In the genomic region with DNA sequence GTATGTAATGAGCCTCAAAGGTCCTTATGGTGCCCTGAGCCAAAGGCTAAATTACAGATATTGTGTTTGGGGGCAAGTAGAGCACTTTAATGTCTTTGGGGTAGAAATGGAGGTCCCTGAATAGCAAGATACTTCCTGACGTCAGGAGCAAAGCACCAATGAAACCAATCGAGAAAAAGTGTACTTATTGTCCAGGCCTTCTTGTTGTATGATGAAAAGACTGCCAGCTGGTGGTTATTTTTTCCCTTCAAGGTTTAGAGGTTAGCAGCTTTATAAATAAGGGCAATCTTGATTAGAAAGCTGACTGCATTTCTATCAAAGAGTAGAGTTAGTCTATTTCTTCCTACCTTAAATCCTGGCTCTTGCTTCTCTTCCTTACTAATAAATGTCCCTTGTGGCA, we compare ENCODE assay signal across 9 cellular contexts.
A peak's percentile ranks its signal among the peaks of the same experiment; 100 is the strongest.
DNase-seq lines count a peak whose midpoint lies in the region; ATAC-seq, FAIRE-seq and TF ChIP-seq lines count a peak whose summit lies in the region.
"Had no signal": no experiment of that assay in that cellular context is flagged by ENCODE, and none has a peak within 500 bp of the region (broad histone marks: within the 10 kb centered on the region; RNA-seq: fewer than 3 reads in every experiment).

No MANE protein-coding gene starts in this region.

- TF ChIP-seq CTCF in mammary epithelial cell (conservative IDR thresholded peaks at IDR 0.05 in 1 of 2, IDR thresholded peaks at IDR 0.05 in 1 of 2; ENCODE audit: extremely low read depth in 1 of 2, insufficient read depth in 1 of 2, low read depth in 1 of 2, low read length in 2 of 2) (no peak), psoas muscle (IDR thresholded peaks at IDR 0.05) (no peak), mesothelial cell of epicardium (IDR thresholded peaks at IDR 0.05; ENCODE audit: unreplicated experiment) (no peak)

- DNase-seq in mammary epithelial cell (no peak), psoas muscle (no peak), D341Med (ENCODE audit: low spot score) (no peak), small intestine (no peak), mesothelial cell of epicardium (ENCODE audit: low spot score in 2 of 2, unreplicated experiment in 2 of 2) (no peak)
- DNase-seq: activated CD4-positive, alpha-beta T cell treated with anti-CD3 and anti-CD28 coated beads for 48 hours had no signal

- H3K4me3 ChIP-seq in mammary epithelial cell (replicated peaks in 1 of 3; ENCODE audit: insufficient read depth in 1 of 3, low read depth in 2 of 3, low read length in 3 of 3) = peak overlapping the region in 2 of 3 experiments; percentile 18 to 23
- H3K4me3 ChIP-seq in psoas muscle = peak overlapping the region; percentile 47
- no peak overlapping the region for H3K4me3 ChIP-seq in small intestine (ENCODE audit: low read depth in 1 of 2, low read length in 2 of 2)

- WGBS in mammary epithelial cell (ENCODE audit: low coverage, missing lambda C conversion rate) = 86% methylated on average over 2 of the region's 2 CpGs
- WGBS in psoas muscle, 3 donors = 39 to 47% (median 39%) methylated on average over 2 of the region's 2 CpGs
- WGBS in small intestine, 3 donors = 29 to 67% (median 59%) methylated on average over 2 of the region's 2 CpGs

- no peak overlapping the region for H3K27ac Mint-ChIP-seq in mesothelial cell of epicardium

- ATAC-seq in GM18498 (IDR thresholded peaks at IDR 0.05; ENCODE audit: unreplicated experiment) (peak; percentile 29), psoas muscle (no peak), GM18861 (IDR thresholded peaks at IDR 0.05; ENCODE audit: unreplicated experiment) (no peak)

- H3K9me3 Mint-ChIP-seq in mesothelial cell of epicardium = no peaks in the 10 kb centered on the region

- intact Hi-C loops in mammary epithelial cell (cut with micrococcal nuclease) = no loop called here
- intact Hi-C loops in psoas muscle (cut with DNase I) = no loop called here

- H3K27ac ChIP-seq in KOPT-K1 (ENCODE audit: low read depth, low read length, poor library complexity, severe bottlenecking) (peak overlapping the region; percentile 49), mammary epithelial cell (ENCODE audit: insufficient read depth, low read depth, low read length) (no peak overlapping the region), psoas muscle (no peak overlapping the region), small intestine (ENCODE audit: low read depth in 1 of 2, low read length in 1 of 2) (no peak overlapping the region)

- H3K4me1 Mint-ChIP-seq in mesothelial cell of epicardium = peaks cover 14% of the 10 kb centered on the region

- no peak overlapping the region for H3K4me3 Mint-ChIP-seq in mesothelial cell of epicardium

- H3K9me3 ChIP-seq in KOPT-K1 (ENCODE audit: insufficient read depth, low read length, poor library complexity, severe bottlenecking) (no peaks in the 10 kb centered on the region), mammary epithelial cell (replicated peaks; ENCODE audit: insufficient read depth, low read length) (no peaks in the 10 kb centered on the region), psoas muscle (no peaks in the 10 kb centered on the region), small intestine (ENCODE audit: control insufficient read depth, low read depth) (no peaks in the 10 kb centered on the region)

- H3K4me1 ChIP-seq in mammary epithelial cell (ENCODE audit: insufficient read depth, low read length) (no peaks in the 10 kb centered on the region), psoas muscle (peaks cover 6% of the 10 kb centered on the region), small intestine (ENCODE audit: control insufficient read depth in 2 of 2, insufficient read depth in 1 of 2, low read depth in 1 of 2, low read length in 1 of 2) (no peaks in the 10 kb centered on the region)

- H3K27me3 ChIP-seq in mammary epithelial cell (ENCODE audit: insufficient read depth, low read length) (no peaks in the 10 kb centered on the region), psoas muscle (ENCODE audit: insufficient read depth in 3 of 3, low read length in 2 of 3) (no peaks in the 10 kb centered on the region), small intestine (ENCODE audit: control insufficient read depth in 2 of 2, insufficient read depth in 2 of 2, low read length in 2 of 2) (no peaks in the 10 kb centered on the region)

- H2AFZ ChIP-seq in mammary epithelial cell (ENCODE audit: low read depth, low read length) = peak overlapping the region; percentile 40

- FAIRE-seq in small intestine (lab: Jason Lieb, UNC) = no peak

- no peaks in the 10 kb centered on the region for H3K36me3 Mint-ChIP-seq in mesothelial cell of epicardium

- H4K20me1 ChIP-seq in mammary epithelial cell (ENCODE audit: insufficient read depth, low read length) = no peaks in the 10 kb centered on the region

- peaks cover 47% of the 10 kb centered on the region for H3K27me3 Mint-ChIP-seq in mesothelial cell of epicardium (ENCODE audit: low read depth)

- BruUV-seq in mammary epithelial cell (replicated peaks; lab: Mats Ljungman, UMichigan) = no TSS peak

- in situ Hi-C loops in mammary epithelial cell (cut with MboI; ENCODE audit: low sequenced_read_pairs in 2 of 2) = no loop called here

- H3K4me2 ChIP-seq in mammary epithelial cell (ENCODE audit: insufficient read depth, low read depth, low read length) = peak overlapping the region; percentile 55

- no peak overlapping the region for H3K9ac ChIP-seq in mammary epithelial cell (ENCODE audit: insufficient read depth, low read length)

- H3K36me3 ChIP-seq in KOPT-K1 (ENCODE audit: insufficient read depth, low read length) (no peaks in the 10 kb centered on the region), mammary epithelial cell (ENCODE audit: insufficient read depth, low read length) (no peaks in the 10 kb centered on the region), psoas muscle (ENCODE audit: insufficient read depth in 1 of 2, low read depth in 1 of 2) (no peaks in the 10 kb centered on the region), small intestine (ENCODE audit: control insufficient read depth in 2 of 2, insufficient read depth in 2 of 2, low read length in 2 of 2) (no peaks in the 10 kb centered on the region)

- H3K79me2 ChIP-seq in mammary epithelial cell (ENCODE audit: insufficient read depth, low read length) = no peaks in the 10 kb centered on the region

- dilution Hi-C loops in mammary epithelial cell (cut with HindIII; ENCODE audit: low sequenced_read_pairs) = no loop called here

- CTCF ChIA-PET in mammary epithelial cell (lab: Charles Lee; ENCODE audit: low non-redundant PET) = no interaction called here

Comparison
In these comparisons a context has a peak if more than half of its experiments do, and no peak if none do; other contexts are left out.
1. H3K4me3 ChIP-seq: peak in mammary epithelial cell (2 of 3) and psoas muscle (single experiment); none in small intestine (0 of 2).